Comparison of ENCODE assay signal across 12 cellular contexts in the genomic region with DNA sequence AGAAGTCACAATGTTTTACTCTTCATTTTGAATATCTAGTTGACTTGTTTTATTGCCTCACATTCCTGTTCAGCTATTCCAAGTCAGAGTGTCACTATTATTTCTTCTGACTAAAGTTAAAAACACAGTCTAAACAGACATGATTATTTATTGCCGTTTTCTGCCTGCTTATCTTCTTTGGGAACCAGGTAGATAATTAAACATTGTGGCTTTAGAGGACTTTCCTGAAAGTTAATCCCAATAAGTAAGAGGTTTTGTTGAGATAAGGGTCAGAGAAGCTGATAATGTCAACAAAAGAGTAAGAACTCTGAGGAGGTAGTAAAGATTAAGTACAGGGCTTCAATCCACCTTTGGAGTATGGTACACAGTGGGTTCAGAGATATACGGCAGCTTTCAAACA.
"Had no signal": no experiment of that assay in that cellular context is flagged by ENCODE, and none has a peak within 500 bp of the region (broad histone marks: within the 10 kb centered on the region; RNA-seq: fewer than 3 reads in every experiment).

No MANE protein-coding gene starts in this region.

- H3K4me3 Mint-ChIP-seq: activated naive CD4-positive, alpha-beta T cell treated with anti-CD3 and anti-CD28 coated beads, Interleukin-2, amount 50 U/mL, for 24 hours; central memory CD8-positive, alpha-beta T cell; neural progenitor cell; stimulated activated effector memory CD8-positive, alpha-beta T cell treated with anti-CD3 and anti-CD28 coated beads, Interleukin-12 subunit alpha, Interleukin-12 subunit beta, amount 100 ng/mL, for 72 hours had no signal

- H3K27me3 Mint-ChIP-seq: activated naive CD4-positive, alpha-beta T cell treated with anti-CD3 and anti-CD28 coated beads, Interleukin-2, amount 50 U/mL, for 24 hours; central memory CD8-positive, alpha-beta T cell had no signal

- H3K4me1 Mint-ChIP-seq: activated naive CD4-positive, alpha-beta T cell treated with anti-CD3 and anti-CD28 coated beads, Interleukin-2, amount 50 U/mL, for 24 hours had no signal

- H3K9me3 Mint-ChIP-seq: activated naive CD4-positive, alpha-beta T cell treated with anti-CD3 and anti-CD28 coated beads, Interleukin-2, amount 50 U/mL, for 24 hours; central memory CD8-positive, alpha-beta T cell; neural progenitor cell; stimulated activated effector memory CD8-positive, alpha-beta T cell treated with anti-CD3 and anti-CD28 coated beads, Interleukin-12 subunit alpha, Interleukin-12 subunit beta, amount 100 ng/mL, for 72 hours had no signal

- H3K27ac Mint-ChIP-seq: activated naive CD4-positive, alpha-beta T cell treated with anti-CD3 and anti-CD28 coated beads, Interleukin-2, amount 50 U/mL, for 24 hours; neural progenitor cell; stimulated activated effector memory CD8-positive, alpha-beta T cell treated with anti-CD3 and anti-CD28 coated beads, Interleukin-12 subunit alpha, Interleukin-12 subunit beta, amount 100 ng/mL, for 72 hours had no signal

- DNase-seq: activated CD4-positive, alpha-beta T cell treated with anti-CD3 and anti-CD28 coated beads, Interleukin-2, amount 50 U/mL, for 1 hour; activated CD8-positive, alpha-beta memory T cell treated with anti-CD3 and anti-CD28 coated beads, Interleukin-2, amount 50 U/mL, for 48 hours; activated effector memory CD4-positive, alpha-beta T cell treated with anti-CD3 and anti-CD28 coated beads, Interleukin-2, amount 50 U/mL, for 16 hours; activated T-cell treated with anti-CD3 and anti-CD28 coated beads, Interleukin-2, amount 50 U/mL, for 48 hours; cortex of kidney; stimulated activated CD4-positive, alpha-beta T cell treated with anti-CD3 and anti-CD28 coated beads, Interleukin-4, amount 100 ng/mL, for 24 hours; T1000 had no signal

- ATAC-seq: activated CD4-positive, CD25-positive, alpha-beta regulatory T cell treated with anti-CD3 and anti-CD28 coated beads, Interleukin-2, amount 50 U/mL, for 24 hours; stimulated activated effector memory CD8-positive, alpha-beta T cell treated with anti-CD3 and anti-CD28 coated beads, Interleukin-12 subunit alpha, Interleukin-12 subunit beta, amount 100 ng/mL, for 72 hours had no signal

- H3K36me3 Mint-ChIP-seq: neural progenitor cell had no signal
